ENCODE assay signal across 11 cellular contexts in genomic region chr2:152432206-152432653, GRCh38.
DNase-seq lines count a peak whose midpoint lies in the region; ATAC-seq, FAIRE-seq and TF ChIP-seq lines count a peak whose summit lies in the region.
"Had no signal": no experiment of that assay in that cellular context is flagged by ENCODE, and none has a peak within 500 bp of the region (broad histone marks: within the 10 kb centered on the region; RNA-seq: fewer than 3 reads in every experiment).

No MANE protein-coding gene starts in this region.

- no peak for TF ChIP-seq EP300 in HepG2 (IDR thresholded peaks at IDR 0.05; ENCODE audit: low read depth in 2 of 2, low read length in 2 of 2)
- TF ChIP-seq EP300 in HepG2 (CRISPR knock-in tag; IDR thresholded peaks at IDR 0.05; ENCODE audit: borderline replicate concordance), result no peak

- no peaks in the 10 kb centered on the region for H3K4me1 Mint-ChIP-seq in activated CD4-positive, alpha-beta memory T cell treated with anti-CD3 and anti-CD28 coated beads, Interleukin-2, amount 10 ng/mL, durations not matched to agents 7 days and 5 days

- H3K9me3 ChIP-seq in A673 (ENCODE audit: low read depth, low read length, poor library complexity, severe bottlenecking) (no peaks in the 10 kb centered on the region), HepG2 (ENCODE audit: low read length) (no peaks in the 10 kb centered on the region)
- H3K9me3 ChIP-seq: stomach had no signal

- WGBS in HepG2 (ENCODE audit: low lambda C conversion rate), result 65% methylated on average over 3 of the region's 3 CpGs

- H3K27me3 Mint-ChIP-seq in activated CD4-positive, alpha-beta memory T cell treated with anti-CD3 and anti-CD28 coated beads, Interleukin-2, amount 10 ng/mL, durations not matched to agents 7 days and 5 days, result no peaks in the 10 kb centered on the region

- peaks cover 98% of the 10 kb centered on the region for H3K79me2 ChIP-seq in HepG2 (ENCODE audit: insufficient read depth, low read length)

- peak; percentile 97 for DNase-seq in A673 (ENCODE audit: low spot score)
- peak; percentile 94 for DNase-seq in MV-4-11 (lab: John Stamatoyannopoulos, UW)
- DNase-seq in cerebellar nuclear complex (lab: John Stamatoyannopoulos, UW), result peak; percentile 85 to 91
- peak; percentile 42 for DNase-seq in HepG2 (ENCODE audit: low spot score)
- DNase-seq in NCI-H2107 (lab: John Stamatoyannopoulos, UW), result no peak
- DNase-seq in activated CD4-positive, alpha-beta memory T cell treated with anti-CD3 and anti-CD28 coated beads, Interleukin-2, amount 10 ng/mL, durations not matched to agents 7 days and 5 days, result no peak
- DNase-seq: stomach, T1000 had no signal

- H3K27ac Mint-ChIP-seq in activated CD4-positive, alpha-beta memory T cell treated with anti-CD3 and anti-CD28 coated beads, Interleukin-2, amount 10 ng/mL, durations not matched to agents 7 days and 5 days, result no peak overlapping the region

- no peak for FAIRE-seq in HepG2 (lab: Jason Lieb, UNC)

- TF ChIP-seq RAD21 in HepG2 (CRISPR knock-in tag; IDR thresholded peaks at IDR 0.05), result no peak

- no peak for TF ChIP-seq POLR2A in HepG2 (IDR thresholded peaks at IDR 0.05; ENCODE audit: insufficient read depth in 1 of 2, low read depth in 2 of 2, low read length in 2 of 2)

- in situ Hi-C loops in HepG2 (cut with HindIII; ENCODE audit: extremely low pct_ligation_motif_present, low pct_unique_long_range_greater_than_20kb), result no loop called here

- H3K4me1 ChIP-seq in A673 (ENCODE audit: insufficient read depth, low read length, poor library complexity, severe bottlenecking), result peaks cover 88% of the 10 kb centered on the region
- peaks cover 70% of the 10 kb centered on the region for H3K4me1 ChIP-seq in HepG2 (ENCODE audit: insufficient read depth, low read length)

- ATAC-seq in HepG2, result peak; percentile 43
- no peak for ATAC-seq in GM18858 (IDR thresholded peaks at IDR 0.05; ENCODE audit: unreplicated experiment)
- no peak for ATAC-seq in HG02981 (IDR thresholded peaks at IDR 0.05; ENCODE audit: unreplicated experiment)

- BruUV-seq in A673 (replicated peaks; lab: Mats Ljungman, UMichigan), result no TSS peak
- BruUV-seq in HepG2 (replicated peaks; lab: Mats Ljungman, UMichigan), result no TSS peak

- intact Hi-C loops in A673 (cut with micrococcal nuclease; ENCODE audit: unreplicated experiment), result loop anchor here (1.0 kb wide), 1 partner anchor 96 kb away; no protein-coding TSS in a partner anchor
- intact Hi-C loops in HepG2 (cut with micrococcal nuclease; ENCODE audit: unreplicated experiment), result loop anchor here (5.0 kb wide), 1 partner anchor 40 kb away; no protein-coding TSS in a partner anchor

- no peaks in the 10 kb centered on the region; the same call in 1 of the 2 replicates for H4K20me1 ChIP-seq in HepG2 (ENCODE audit: insufficient read depth, low read length)

- peak overlapping the region; percentile 47 for H3K4me2 ChIP-seq in HepG2 (ENCODE audit: low read depth, low read length)

- no peaks in the 10 kb centered on the region for H3K27me3 ChIP-seq in A673 (replicated peaks; ENCODE audit: insufficient read depth, low read depth, low read length, poor library complexity)
- no peaks in the 10 kb centered on the region for H3K27me3 ChIP-seq in HepG2 (ENCODE audit: control insufficient read depth in 1 of 2, insufficient read depth in 2 of 2, low read length in 2 of 2)
- H3K27me3 ChIP-seq: cardiac muscle cell, stomach had no signal

- peak overlapping the region; percentile 90 for H3K27ac ChIP-seq in A673 (ENCODE audit: low read depth, low read length, poor library complexity, severe bottlenecking)
- peak overlapping the region; percentile 51 for H3K27ac ChIP-seq in HepG2 (ENCODE audit: extremely low read length, insufficient read depth, low read length)
- H3K27ac ChIP-seq: cardiac muscle cell had no signal

- POLR2A ChIA-PET in A673 (lab: Charles Lee; ENCODE audit: low non-redundant PET) (interaction anchor here (0.6 kb wide), 1 partner anchor 12 kb away, joined by 3 read pairs; no protein-coding TSS in a partner anchor), HepG2 (lab: Yijun Ruan, JAX) (interaction anchor here (0.9 to 1.6 kb wide), 3 partner anchors 11 to 54 kb away, joined by 3 to 6 read pairs (median 5); no protein-coding TSS in a partner anchor)
- POLR2A ChIA-PET in activated CD4-positive, alpha-beta memory T cell treated with anti-CD3 and anti-CD28 coated beads, Interleukin-2, amount 10 ng/mL, durations not matched to agents 7 days and 5 days (lab: Charles Lee), result no interaction called here

- TF ChIP-seq CTCF in A673 (conservative IDR thresholded peaks at IDR 0.05; ENCODE audit: low read depth, low read length) (no peak), HepG2 (CRISPR knock-in tag; IDR thresholded peaks at IDR 0.05) (no peak)

- CTCF ChIA-PET in A673 (lab: Charles Lee) (interaction anchor here (0.6 kb wide), 2 partner anchors 22 to 89 kb away, joined by 3 to 4 read pairs; no protein-coding TSS in a partner anchor), HepG2 (lab: Yijun Ruan, JAX; ENCODE audit: low intra/inter-chr PET ratio, low total read pairs) (no interaction called here)
- CTCF ChIA-PET in activated CD4-positive, alpha-beta memory T cell treated with anti-CD3 and anti-CD28 coated beads, Interleukin-2, amount 10 ng/mL, durations not matched to agents 7 days and 5 days (lab: Charles Lee), result no interaction called here

- no peak overlapping the region for H2AFZ ChIP-seq in HepG2 (ENCODE audit: low read length)

- no peaks in the 10 kb centered on the region for H3K36me3 ChIP-seq in A673 (ENCODE audit: insufficient read depth, low read length, poor library complexity, severe bottlenecking)
- H3K36me3 ChIP-seq in HepG2 (replicated peaks in 1 of 2; ENCODE audit: control insufficient read depth in 1 of 2, insufficient read depth in 2 of 2, low read length in 2 of 2), result no peaks in the 10 kb centered on the region
- H3K36me3 ChIP-seq: cardiac muscle cell, stomach had no signal

- no peak overlapping the region for H3K4me3 Mint-ChIP-seq in activated CD4-positive, alpha-beta memory T cell treated with anti-CD3 and anti-CD28 coated beads, Interleukin-2, amount 10 ng/mL, durations not matched to agents 7 days and 5 days

- H3K36me3 Mint-ChIP-seq in activated CD4-positive, alpha-beta memory T cell treated with anti-CD3 and anti-CD28 coated beads, Interleukin-2, amount 10 ng/mL, durations not matched to agents 7 days and 5 days (ENCODE audit: low read depth), result no peaks in the 10 kb centered on the region

- 0 out of 2 replicates have a peak overlapping the region, but pooled peaks have one; percentile 3 for H3K9ac ChIP-seq in HepG2 (ENCODE audit: insufficient read depth, low read depth, low read length)

- H3K4me3 ChIP-seq in A673 (ENCODE audit: low read depth, low read length, poor library complexity, severe bottlenecking) (no peak overlapping the region), HepG2 (replicated peaks in 1 of 3; ENCODE audit: insufficient read depth in 1 of 3, low read depth in 2 of 3, low read length in 3 of 3) (no peak overlapping the region)
- H3K4me3 ChIP-seq: cardiac muscle cell, stomach had no signal

- H3K9me3 Mint-ChIP-seq in activated CD4-positive, alpha-beta memory T cell treated with anti-CD3 and anti-CD28 coated beads, Interleukin-2, amount 10 ng/mL, durations not matched to agents 7 days and 5 days, result no peaks in the 10 kb centered on the region

TF ChIP-seq in HepG2, 621 proteins besides CTCF, POLR2A, EP300 and RAD21:
- TF ChIP-seq SMC3 (IDR thresholded peaks at IDR 0.05; ENCODE audit: low read length), result peak; percentile 37; the same call in 1 of the 2 replicates
- 0 out of 2 replicates have a peak, but pooled peaks have one; percentile 7 for TF ChIP-seq FOSL2 (CRISPR knock-in tag; IDR thresholded peaks at IDR 0.05)
- TF ChIP-seq XBP1 (CRISPR knock-in tag; IDR thresholded peaks at IDR 0.05), result no peak
- 0 out of 2 replicates have a peak, but pooled peaks have one; percentile 43 for TF ChIP-seq PPARG (CRISPR knock-in tag; conservative IDR thresholded peaks at IDR 0.05)
- no peak for TF ChIP-seq ZNF83 (CRISPR knock-in tag; IDR thresholded peaks at IDR 0.05; ENCODE audit: borderline replicate concordance)
- no peak for TF ChIP-seq DZIP1 (CRISPR knock-in tag; IDR thresholded peaks at IDR 0.05)
- TF ChIP-seq CEBPB (IDR thresholded peaks at IDR 0.05; ENCODE audit: borderline replicate concordance, low read depth, low read length), result peak; percentile 93

Comparison
In these comparisons a context has a peak if more than half of its experiments do, and no peak if none do; other contexts are left out.
1. DNase-seq: peak in A673 (single experiment), MV-4-11 (single experiment), cerebellar nuclear complex (2 of 2) and HepG2 (single experiment); none in NCI-H2107 (single experiment) and activated CD4-positive, alpha-beta memory T cell treated with anti-CD3 and anti-CD28 coated beads, Interleukin-2, amount 10 ng/mL, durations not matched to agents 7 days and 5 days (single experiment).